25 cellular contexts compared by ENCODE assay signal in the genomic region with DNA sequence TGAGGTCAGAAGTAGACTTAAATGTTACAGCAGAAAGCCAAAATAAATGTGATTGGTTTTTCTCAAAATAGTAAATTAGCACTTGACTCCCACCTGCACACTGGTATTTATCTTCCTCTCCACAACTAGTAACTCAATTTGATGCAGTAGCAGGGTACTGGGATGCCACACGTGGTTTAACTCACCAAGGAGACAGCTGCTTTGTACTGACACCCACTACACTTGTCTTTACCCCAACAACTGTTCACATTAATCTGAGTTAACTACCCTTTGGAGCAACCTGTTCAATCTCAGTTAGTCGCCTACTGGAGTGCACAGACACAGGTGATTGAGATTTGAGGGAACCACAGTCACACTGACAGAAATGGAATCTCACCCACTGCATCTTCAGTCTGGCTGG.
DNase-seq lines count a peak whose midpoint lies in the region; ATAC-seq and TF ChIP-seq lines count a peak whose summit lies in the region.
"Had no signal": no experiment of that assay in that cellular context is flagged by ENCODE, and none has a peak within 500 bp of the region (broad histone marks: within the 10 kb centered on the region; RNA-seq: fewer than 3 reads in every experiment).

No MANE protein-coding gene starts in this region.

- H3K27me3 ChIP-seq in cardiac muscle cell (no peaks in the 10 kb centered on the region), thoracic aorta (replicated peaks; ENCODE audit: insufficient read depth) (no peaks in the 10 kb centered on the region), lower lobe of right lung (ENCODE audit: low read depth) (no peaks in the 10 kb centered on the region)
- H3K27me3 ChIP-seq: ovary, Peyer's patch, SJSA1 had no signal

- TF ChIP-seq CTCF in cardiac muscle cell (IDR thresholded peaks at IDR 0.05; ENCODE audit: low read depth, low read length) (no peak), thoracic aorta (IDR thresholded peaks at IDR 0.05) (no peak), lower lobe of right lung (IDR thresholded peaks at IDR 0.05) (no peak)

- no peak for ATAC-seq in thoracic aorta (ENCODE audit: insufficient number of reproducible peaks, low FRiP score, low read depth)
- no peak for ATAC-seq in lower lobe of right lung
- ATAC-seq: HepG2 had no signal

- H3K9me3 ChIP-seq in cardiac muscle cell (ENCODE audit: low read depth) (no peaks in the 10 kb centered on the region), thoracic aorta (no peaks in the 10 kb centered on the region), lower lobe of right lung (no peaks in the 10 kb centered on the region)
- H3K9me3 ChIP-seq: ovary, Peyer's patch had no signal

- H3K4me3 ChIP-seq in cardiac muscle cell (no peak overlapping the region), thoracic aorta (peak overlapping the region; percentile 37), lower lobe of right lung (no peak overlapping the region)
- H3K4me3 ChIP-seq: lung, ovary, SJSA1 had no signal

- no peaks in the 10 kb centered on the region for H3K36me3 ChIP-seq in cardiac muscle cell
- no peaks in the 10 kb centered on the region for H3K36me3 ChIP-seq in thoracic aorta
- no peaks in the 10 kb centered on the region for H3K36me3 ChIP-seq in lower lobe of right lung
- H3K36me3 ChIP-seq: ovary, Peyer's patch, SJSA1 had no signal

- H3K4me1 ChIP-seq in cardiac muscle cell (ENCODE audit: low read depth) (peaks cover 38% of the 10 kb centered on the region), thoracic aorta (ENCODE audit: control insufficient read depth in 1 of 2, low read depth in 2 of 2) (peaks cover 3 to 8% of the 10 kb centered on the region in 2 donors), lower lobe of right lung (no peaks in the 10 kb centered on the region)
- H3K4me1 ChIP-seq: Peyer's patch, SJSA1 had no signal

- intact Hi-C loops in cardiac septum (cut with DNase I) (no loop called here), lower lobe of right lung (cut with DNase I) (no loop called here)

- peak in 1 of 2 donors; percentile 68 for DNase-seq in cardiac muscle cell (ENCODE audit: low read depth in 1 of 2, low spot score in 1 of 2)
- DNase-seq in cardiac septum (ENCODE audit: low spot score) = no peak
- peak; percentile 88 for DNase-seq in NCI-H524 treated with DMSO at 0.1 percent for 48 hours (lab: John Stamatoyannopoulos, UW)
- peak; percentile 17 for DNase-seq in left kidney (ENCODE audit: low read depth, low spot score)
- DNase-seq in thoracic aorta (ENCODE audit: low spot score) = no peak
- no peak for DNase-seq in NK-92 treated with Interleukin-12 subunit alpha and Interleukin-12 subunit beta, amount 100 ng/mL, for 24 hours (lab: John Stamatoyannopoulos, UW)
- DNase-seq in activated T-cell treated with anti-CD3 and anti-CD28 coated beads, Interleukin-2, amount 50 U/mL, for 48 hours = no peak
- DNase-seq in lower lobe of right lung = no peak
- DNase-seq: activated CD4-positive, alpha-beta T cell treated with anti-CD3 and anti-CD28 coated beads for 1 hour; activated gamma-delta T cell; activated T-cell treated with anti-CD3 and anti-CD28 coated beads for 4 hours; C1 segment of cervical spinal cord; COR-L47; DMS79 treated with DMSO at 0.1 percent for 48 hours; GF-D8; Kasumi-1; kidney; NCI-H2029 treated with DMSO at 0.1 percent for 48 hours; ovary; Peyer's patch; stimulated activated CD4-positive, alpha-beta T cell treated with anti-CD3 and anti-CD28 coated beads, Interleukin-2, amount 100 ng/mL, for 48 hours; substantia nigra had no signal

- H3K27ac ChIP-seq in cardiac muscle cell (peak overlapping the region; percentile 29), thoracic aorta (no peak overlapping the region), lower lobe of right lung (no peak overlapping the region)
- H3K27ac ChIP-seq: ovary, Peyer's patch, SJSA1 had no signal

Comparison
In these comparisons a context has a peak if more than half of its experiments do, and no peak if none do; other contexts are left out.
1. DNase-seq: peak in NCI-H524 treated with DMSO at 0.1 percent for 48 hours (single experiment) and left kidney (single experiment); none in cardiac septum (single experiment), thoracic aorta (single experiment), NK-92 treated with Interleukin-12 subunit alpha and Interleukin-12 subunit beta, amount 100 ng/mL, for 24 hours (single experiment), activated T-cell treated with anti-CD3 and anti-CD28 coated beads, Interleukin-2, amount 50 U/mL, for 48 hours (0 of 2) and lower lobe of right lung (single experiment).